1 cellular context compared by ENCODE assay signal in the genomic region with DNA sequence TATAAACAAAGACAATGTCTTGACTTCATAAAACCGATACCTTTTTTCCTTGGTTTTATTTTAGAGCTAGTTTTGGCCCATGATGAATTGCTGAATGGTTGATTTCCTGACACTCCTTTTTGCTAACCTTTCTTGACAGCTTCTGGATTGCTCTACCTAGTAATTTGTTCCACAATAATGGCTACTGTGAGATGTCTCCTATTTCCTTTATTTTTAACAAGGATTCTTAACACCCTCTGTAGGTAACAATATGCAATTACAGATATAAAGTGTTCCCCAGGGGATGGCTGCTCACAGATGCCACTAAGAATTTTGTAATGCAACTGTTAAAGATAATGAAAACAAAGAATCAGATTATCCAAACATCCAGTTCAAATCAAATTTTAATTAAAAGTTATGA.
TF ChIP-seq lines count a peak whose summit lies in the region.

No MANE protein-coding gene starts in this region.

TF ChIP-seq in HepG2, 621 proteins besides CTCF, POLR2A, EP300 and RAD21 (continued from another document):
- TF ChIP-seq, protein P1, sequence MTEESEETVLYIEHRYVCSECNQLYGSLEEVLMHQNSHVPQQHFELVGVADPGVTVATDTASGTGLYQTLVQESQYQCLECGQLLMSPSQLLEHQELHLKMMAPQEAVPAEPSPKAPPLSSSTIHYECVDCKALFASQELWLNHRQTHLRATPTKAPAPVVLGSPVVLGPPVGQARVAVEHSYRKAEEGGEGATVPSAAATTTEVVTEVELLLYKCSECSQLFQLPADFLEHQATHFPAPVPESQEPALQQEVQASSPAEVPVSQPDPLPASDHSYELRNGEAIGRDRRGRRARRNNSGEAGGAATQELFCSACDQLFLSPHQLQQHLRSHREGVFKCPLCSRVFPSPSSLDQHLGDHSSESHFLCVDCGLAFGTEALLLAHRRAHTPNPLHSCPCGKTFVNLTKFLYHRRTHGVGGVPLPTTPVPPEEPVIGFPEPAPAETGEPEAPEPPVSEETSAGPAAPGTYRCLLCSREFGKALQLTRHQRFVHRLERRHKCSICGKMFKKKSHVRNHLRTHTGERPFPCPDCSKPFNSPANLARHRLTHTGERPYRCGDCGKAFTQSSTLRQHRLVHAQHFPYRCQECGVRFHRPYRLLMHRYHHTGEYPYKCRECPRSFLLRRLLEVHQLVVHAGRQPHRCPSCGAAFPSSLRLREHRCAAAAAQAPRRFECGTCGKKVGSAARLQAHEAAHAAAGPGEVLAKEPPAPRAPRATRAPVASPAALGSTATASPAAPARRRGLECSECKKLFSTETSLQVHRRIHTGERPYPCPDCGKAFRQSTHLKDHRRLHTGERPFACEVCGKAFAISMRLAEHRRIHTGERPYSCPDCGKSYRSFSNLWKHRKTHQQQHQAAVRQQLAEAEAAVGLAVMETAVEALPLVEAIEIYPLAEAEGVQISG (CRISPR knock-in tag; IDR thresholded peaks at IDR 0.05) = no peak
- TF ChIP-seq FOXJ3 (CRISPR knock-in tag; IDR thresholded peaks at IDR 0.05; ENCODE audit: borderline replicate concordance) (no peak), MTA3 (CRISPR knock-in tag; IDR thresholded peaks at IDR 0.05) (no peak), SP140L (CRISPR knock-in tag; IDR thresholded peaks at IDR 0.05; ENCODE audit: borderline replicate concordance) (no peak), PCBP1 (IDR thresholded peaks at IDR 0.05; ENCODE audit: borderline replicate concordance, low read depth, low read length) (no peak)
TF ChIP-seq in HepG2: peak in this region for 2.
